Comparison of ENCODE assay signal across 2 cellular contexts in the genomic region with DNA sequence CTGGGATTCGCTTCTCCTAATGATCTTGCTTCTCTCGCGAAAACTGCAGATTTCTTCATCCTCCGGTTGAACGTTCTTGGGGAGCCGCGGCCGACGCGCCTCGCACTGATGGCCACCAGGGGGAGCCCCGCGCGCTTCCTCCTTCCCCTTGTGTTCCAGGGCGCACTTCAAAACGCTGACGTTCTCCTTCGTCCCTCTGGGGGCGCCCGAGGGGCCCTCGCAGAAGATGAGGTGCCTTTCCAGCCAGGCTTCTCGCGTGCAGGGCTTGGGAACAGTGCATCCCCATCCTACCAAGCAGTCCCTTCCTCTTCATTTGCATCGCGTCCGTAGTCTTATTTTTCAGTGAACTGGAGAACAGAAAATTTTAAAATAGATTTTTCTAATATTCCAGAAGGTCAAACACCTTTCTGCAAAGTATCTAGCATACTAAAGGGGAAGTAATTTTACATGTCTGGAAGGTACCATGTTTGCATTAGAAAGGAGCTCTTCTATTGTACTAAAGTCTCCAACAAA.
TF ChIP-seq lines count a peak whose summit lies in the region.

No MANE protein-coding gene starts in this region.

TF ChIP-seq in HCT116, 20 proteins besides CTCF, POLR2A, EP300 and RAD21:
- TF ChIP-seq ZNF274 (IDR thresholded peaks at IDR 0.05; ENCODE audit: low read depth, low read length) (no peak), FOSL1 (IDR thresholded peaks at IDR 0.05; ENCODE audit: low read depth) (no peak), SIN3A (IDR thresholded peaks at IDR 0.05; ENCODE audit: low read depth) (no peak), YY1 (IDR thresholded peaks at IDR 0.05; ENCODE audit: extremely low read depth, insufficient replicate concordance, low read depth, low read length) (no peak), CBX3 (IDR thresholded peaks at IDR 0.05; ENCODE audit: low read depth) (peak; percentile 44; the same call in 1 of the 2 replicates), TCF7L2 (IDR thresholded peaks at IDR 0.05; ENCODE audit: borderline replicate concordance, extremely low read depth, insufficient read depth, insufficient read length) (peak; percentile 27), EZH2phosphoT487 (IDR thresholded peaks at IDR 0.05; ENCODE audit: borderline replicate concordance) (no peak), CEBPB (IDR thresholded peaks at IDR 0.05; ENCODE audit: low read depth) (no peak), SP1 (IDR thresholded peaks at IDR 0.05; ENCODE audit: low read depth) (no peak)
- TF ChIP-seq, protein P1, sequence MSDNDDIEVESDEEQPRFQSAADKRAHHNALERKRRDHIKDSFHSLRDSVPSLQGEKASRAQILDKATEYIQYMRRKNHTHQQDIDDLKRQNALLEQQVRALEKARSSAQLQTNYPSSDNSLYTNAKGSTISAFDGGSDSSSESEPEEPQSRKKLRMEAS (IDR thresholded peaks at IDR 0.05), result peak; percentile 21
- TF ChIP-seq, protein P2, sequence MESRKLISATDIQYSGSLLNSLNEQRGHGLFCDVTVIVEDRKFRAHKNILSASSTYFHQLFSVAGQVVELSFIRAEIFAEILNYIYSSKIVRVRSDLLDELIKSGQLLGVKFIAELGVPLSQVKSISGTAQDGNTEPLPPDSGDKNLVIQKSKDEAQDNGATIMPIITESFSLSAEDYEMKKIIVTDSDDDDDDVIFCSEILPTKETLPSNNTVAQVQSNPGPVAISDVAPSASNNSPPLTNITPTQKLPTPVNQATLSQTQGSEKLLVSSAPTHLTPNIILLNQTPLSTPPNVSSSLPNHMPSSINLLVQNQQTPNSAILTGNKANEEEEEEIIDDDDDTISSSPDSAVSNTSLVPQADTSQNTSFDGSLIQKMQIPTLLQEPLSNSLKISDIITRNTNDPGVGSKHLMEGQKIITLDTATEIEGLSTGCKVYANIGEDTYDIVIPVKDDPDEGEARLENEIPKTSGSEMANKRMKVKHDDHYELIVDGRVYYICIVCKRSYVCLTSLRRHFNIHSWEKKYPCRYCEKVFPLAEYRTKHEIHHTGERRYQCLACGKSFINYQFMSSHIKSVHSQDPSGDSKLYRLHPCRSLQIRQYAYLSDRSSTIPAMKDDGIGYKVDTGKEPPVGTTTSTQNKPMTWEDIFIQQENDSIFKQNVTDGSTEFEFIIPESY (IDR thresholded peaks at IDR 0.05; ENCODE audit: extremely low read depth, insufficient replicate concordance, low read length), result peak; percentile 35
- TF ChIP-seq, protein P3, sequence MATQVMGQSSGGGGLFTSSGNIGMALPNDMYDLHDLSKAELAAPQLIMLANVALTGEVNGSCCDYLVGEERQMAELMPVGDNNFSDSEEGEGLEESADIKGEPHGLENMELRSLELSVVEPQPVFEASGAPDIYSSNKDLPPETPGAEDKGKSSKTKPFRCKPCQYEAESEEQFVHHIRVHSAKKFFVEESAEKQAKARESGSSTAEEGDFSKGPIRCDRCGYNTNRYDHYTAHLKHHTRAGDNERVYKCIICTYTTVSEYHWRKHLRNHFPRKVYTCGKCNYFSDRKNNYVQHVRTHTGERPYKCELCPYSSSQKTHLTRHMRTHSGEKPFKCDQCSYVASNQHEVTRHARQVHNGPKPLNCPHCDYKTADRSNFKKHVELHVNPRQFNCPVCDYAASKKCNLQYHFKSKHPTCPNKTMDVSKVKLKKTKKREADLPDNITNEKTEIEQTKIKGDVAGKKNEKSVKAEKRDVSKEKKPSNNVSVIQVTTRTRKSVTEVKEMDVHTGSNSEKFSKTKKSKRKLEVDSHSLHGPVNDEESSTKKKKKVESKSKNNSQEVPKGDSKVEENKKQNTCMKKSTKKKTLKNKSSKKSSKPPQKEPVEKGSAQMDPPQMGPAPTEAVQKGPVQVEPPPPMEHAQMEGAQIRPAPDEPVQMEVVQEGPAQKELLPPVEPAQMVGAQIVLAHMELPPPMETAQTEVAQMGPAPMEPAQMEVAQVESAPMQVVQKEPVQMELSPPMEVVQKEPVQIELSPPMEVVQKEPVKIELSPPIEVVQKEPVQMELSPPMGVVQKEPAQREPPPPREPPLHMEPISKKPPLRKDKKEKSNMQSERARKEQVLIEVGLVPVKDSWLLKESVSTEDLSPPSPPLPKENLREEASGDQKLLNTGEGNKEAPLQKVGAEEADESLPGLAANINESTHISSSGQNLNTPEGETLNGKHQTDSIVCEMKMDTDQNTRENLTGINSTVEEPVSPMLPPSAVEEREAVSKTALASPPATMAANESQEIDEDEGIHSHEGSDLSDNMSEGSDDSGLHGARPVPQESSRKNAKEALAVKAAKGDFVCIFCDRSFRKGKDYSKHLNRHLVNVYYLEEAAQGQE (IDR thresholded peaks at IDR 0.05; ENCODE audit: low read depth), result no peak

TF ChIP-seq in SK-N-SH, 30 proteins besides CTCF, POLR2A, EP300 and RAD21:
- TF ChIP-seq RXRA (IDR thresholded peaks at IDR 0.05; ENCODE audit: borderline replicate concordance, low read depth) (no peak), EZH2phosphoT487 (IDR thresholded peaks at IDR 0.05; ENCODE audit: borderline replicate concordance, low read depth) (no peak), MXI1 (IDR thresholded peaks at IDR 0.05; ENCODE audit: low read depth, low read length) (no peak), RFX5 (IDR thresholded peaks at IDR 0.05; ENCODE audit: low read length) (peak; percentile 44; the same call in 1 of the 2 replicates), GATA2 (CRISPR knock-in tag; IDR thresholded peaks at IDR 0.05) (no peak), FOSL2 (IDR thresholded peaks at IDR 0.05; ENCODE audit: borderline replicate concordance, low read depth) (no peak), FOXM1 (IDR thresholded peaks at IDR 0.05; ENCODE audit: low read depth) (0 out of 2 replicates have a peak, but pooled peaks have one; percentile 23), SMC3 (IDR thresholded peaks at IDR 0.05; ENCODE audit: low read depth, low read length) (peak; percentile 99), NRF1 (IDR thresholded peaks at IDR 0.05; ENCODE audit: low read depth, low read length) (no peak), RCOR1 (IDR thresholded peaks at IDR 0.05; ENCODE audit: low read length) (peak; percentile 62; the same call in 1 of the 2 replicates), CHD2 (IDR thresholded peaks at IDR 0.05; ENCODE audit: low read length, partially characterized antibody) (peak; percentile 74), MEF2A (IDR thresholded peaks at IDR 0.05; ENCODE audit: borderline replicate concordance, low read depth) (no peak)
- TF ChIP-seq, protein P4, sequence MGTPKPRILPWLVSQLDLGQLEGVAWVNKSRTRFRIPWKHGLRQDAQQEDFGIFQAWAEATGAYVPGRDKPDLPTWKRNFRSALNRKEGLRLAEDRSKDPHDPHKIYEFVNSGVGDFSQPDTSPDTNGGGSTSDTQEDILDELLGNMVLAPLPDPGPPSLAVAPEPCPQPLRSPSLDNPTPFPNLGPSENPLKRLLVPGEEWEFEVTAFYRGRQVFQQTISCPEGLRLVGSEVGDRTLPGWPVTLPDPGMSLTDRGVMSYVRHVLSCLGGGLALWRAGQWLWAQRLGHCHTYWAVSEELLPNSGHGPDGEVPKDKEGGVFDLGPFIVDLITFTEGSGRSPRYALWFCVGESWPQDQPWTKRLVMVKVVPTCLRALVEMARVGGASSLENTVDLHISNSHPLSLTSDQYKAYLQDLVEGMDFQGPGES (IDR thresholded peaks at IDR 0.05; ENCODE audit: low read depth, low read length), result no peak
- TF ChIP-seq, protein P1 (IDR thresholded peaks at IDR 0.05; ENCODE audit: low read depth), result 0 out of 2 replicates have a peak, but pooled peaks have one; percentile 30
